ENCODE assay signal across 15 cellular contexts in genomic region chr7:79308176-79308575, GRCh38.
DNase-seq lines count a peak whose midpoint lies in the region; ATAC-seq and TF ChIP-seq lines count a peak whose summit lies in the region.
"Had no signal": no experiment of that assay in that cellular context is flagged by ENCODE, and none has a peak within 500 bp of the region (broad histone marks: within the 10 kb centered on the region; RNA-seq: fewer than 3 reads in every experiment).

No MANE protein-coding gene starts in this region.

- peak; percentile 9 for DNase-seq in DMS79 (lab: John Stamatoyannopoulos, UW)
- DNase-seq in DMS79 treated with DMSO at 0.1 percent for 48 hours (lab: John Stamatoyannopoulos, UW), result no peak
- no peak for DNase-seq in brain microvascular endothelial cell
- DNase-seq in right cardiac atrium, result no peak
- DNase-seq in retina, result peak; percentile 26
- DNase-seq in KG1 (lab: John Stamatoyannopoulos, UW), result no peak
- DNase-seq in activated effector memory CD4-positive, alpha-beta T cell treated with Interleukin-2 at 50 U/mL for 16 hours, result no peak
- DNase-seq: activated CD4-positive, alpha-beta T cell treated with anti-CD3 and anti-CD28 coated beads, Interleukin-2, amount 10 ng/mL, durations not matched to agents 24 days and 14 days; activated gamma-delta T cell treated with Interleukin-2 at 50 U/mL for 16 hours; glutamatergic neuron; NCI-H82; T-cell had no signal

- WGBS in right cardiac atrium, result 56% methylated on average over 4 of the region's 4 CpGs

- peak; percentile 22 for TF ChIP-seq CTCF in brain microvascular endothelial cell (IDR thresholded peaks at IDR 0.05; ENCODE audit: low read depth, low read length, missing control alignments)

- intact Hi-C loops in right cardiac atrium (cut with DNase I), result loop anchor here in 1 of 4 donors (10.0 kb wide), 1 partner anchor 147 kb away; the partner anchor contains the start of gene MAGI2

- H3K4me3 ChIP-seq in brain microvascular endothelial cell (ENCODE audit: low read depth, low read length), result no peak overlapping the region
- H3K4me3 ChIP-seq in right cardiac atrium (ENCODE audit: low read length), result no peak overlapping the region
- H3K4me3 ChIP-seq: tibial nerve had no signal

- H3K27ac ChIP-seq in brain microvascular endothelial cell, result no peak overlapping the region
- no peak overlapping the region for H3K27ac ChIP-seq in right cardiac atrium (ENCODE audit: low read length)
- H3K27ac ChIP-seq: HL-60 had no signal

- no peaks in the 10 kb centered on the region for H3K4me1 ChIP-seq in right cardiac atrium (ENCODE audit: control insufficient read depth, insufficient read depth, low read length)
- H3K4me1 ChIP-seq: tibial nerve had no signal

- in situ Hi-C loops in brain microvascular endothelial cell (cut with HindIII; ENCODE audit: low pct_ligation_motif_present, low sequenced_read_pairs), result no loop called here

- H3K27me3 ChIP-seq in brain microvascular endothelial cell (replicated peaks) (no peaks in the 10 kb centered on the region), right cardiac atrium (ENCODE audit: control insufficient read depth, insufficient read depth) (no peaks in the 10 kb centered on the region)
- H3K27me3 ChIP-seq: tibial nerve had no signal

- no peaks in the 10 kb centered on the region for H3K9me3 ChIP-seq in right cardiac atrium (ENCODE audit: control insufficient read depth, low read length)
- H3K9me3 ChIP-seq: tibial nerve had no signal

- peak; percentile 64 to 72 for ATAC-seq in right cardiac atrium
- no peak for ATAC-seq in HG03196 (IDR thresholded peaks at IDR 0.05; ENCODE audit: unreplicated experiment)
- ATAC-seq: T-cell had no signal

- H3K36me3 ChIP-seq in brain microvascular endothelial cell (replicated peaks), result no peaks in the 10 kb centered on the region
- H3K36me3 ChIP-seq: tibial nerve had no signal

Comparison
In these comparisons a context has a peak if more than half of its experiments do, and no peak if none do; other contexts are left out.
1. DNase-seq: peak in DMS79 (single experiment) and retina (single experiment); none in DMS79 treated with DMSO at 0.1 percent for 48 hours (single experiment), brain microvascular endothelial cell (single experiment), right cardiac atrium (0 of 3), KG1 (single experiment) and activated effector memory CD4-positive, alpha-beta T cell treated with Interleukin-2 at 50 U/mL for 16 hours (single experiment).